In the genomic region with DNA sequence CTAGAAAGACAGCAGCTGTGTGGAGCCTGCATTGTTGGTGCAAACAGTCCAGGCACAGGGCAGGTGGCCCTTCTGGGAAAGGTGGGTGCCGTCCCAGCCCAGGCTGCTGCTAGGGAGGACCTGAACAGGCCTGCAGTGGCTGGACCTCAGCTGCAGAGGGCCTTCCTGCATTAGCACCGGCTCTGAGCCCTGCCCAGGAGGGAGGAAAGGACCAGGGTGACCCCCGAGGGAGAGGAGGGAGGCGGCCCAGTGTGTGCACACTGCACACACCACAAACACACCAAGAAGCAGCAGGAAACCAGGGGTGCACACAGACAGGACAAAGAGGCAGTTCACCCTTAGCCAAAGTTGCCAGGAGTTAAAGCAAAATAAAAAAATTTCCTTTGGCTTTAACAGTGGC, we compare ENCODE assay signal across 28 cellular contexts. TPM values are rescaled to one million over a fixed set of nuclear protein-coding genes. Genes with fewer than 3 reads are reported as not detected.
A peak's percentile ranks its signal among the peaks of the same experiment; 100 is the strongest.
DNase-seq lines count a peak whose midpoint lies in the region; ATAC-seq and TF ChIP-seq lines count a peak whose summit lies in the region.
"Had no signal": no experiment of that assay in that cellular context is flagged by ENCODE, and none has a peak within 500 bp of the region (broad histone marks: within the 10 kb centered on the region; RNA-seq: fewer than 3 reads in every experiment).

No MANE protein-coding gene starts in this region.

- no peak overlapping the region for H3K4me3 ChIP-seq in endodermal cell (ENCODE audit: low read length)
- H3K4me3 ChIP-seq: hepatocyte, left ventricle myocardium inferior, Peyer's patch, SJCRH30, stomach, transverse colon had no signal

- no peaks in the 10 kb centered on the region for H3K27me3 ChIP-seq in endodermal cell (ENCODE audit: control insufficient read depth, insufficient read depth, low read length, poor library complexity, severe bottlenecking)
- H3K27me3 ChIP-seq: foreskin keratinocyte, hepatocyte, Peyer's patch, SJCRH30, stomach, transverse colon had no signal

- H3K9me3 ChIP-seq in endodermal cell (ENCODE audit: control insufficient read depth, low read length) = no peaks in the 10 kb centered on the region
- H3K9me3 ChIP-seq: Caco-2, Peyer's patch, SJCRH30, stomach, transverse colon had no signal

- DNase-seq in activated naive CD8-positive, alpha-beta T cell treated with anti-CD3 and anti-CD28 coated beads, Interleukin-2, amount 10 ng/mL, durations not matched to agents 7 days and 5 days = no peak
- DNase-seq in activated naive CD8-positive, alpha-beta T cell treated with anti-CD3 and anti-CD28 coated beads, Interleukin-2, amount 50 U/mL, for 24 hours = no peak
- DNase-seq in endodermal cell (no peak), omental fat pad (ENCODE audit: low spot score) (no peak)
- DNase-seq in activated T-helper 2 cell treated with anti-CD3 and anti-CD28 coated beads, Interferon-gamma antibody, Interleukin-2, Interleukin-4, amounts not matched to agents 10 μg/mL and 5 μg/mL and 100 μg/mL, durations not matched to agents 14 hours and 24 hours and 36 hours (ENCODE audit: low spot score) = no peak
- DNase-seq: activated CD4-positive, alpha-beta T cell treated with anti-CD3 and anti-CD28 coated beads for 36 hours; activated T-cell treated with anti-CD3 and anti-CD28 coated beads, Interleukin-2, amount 50 U/mL, for 48 hours; Caco-2; cerebellar nuclear complex; effector CD4-positive, alpha-beta T cell; erythroblast; foreskin keratinocyte; immature natural killer cell; left ventricle myocardium inferior; natural killer cell; NCI-H1436; NCI-H510A treated with DMSO at 0.1 percent for 48 hours; NK-92 treated with Interleukin-12 subunit alpha and Interleukin-12 subunit beta, amount 100 ng/mL, for 24 hours; Peyer's patch; SJCRH30; stomach; transverse colon had no signal

- TF ChIP-seq CTCF in endodermal cell (conservative IDR thresholded peaks at IDR 0.05) (peak; percentile 24), omental fat pad (IDR thresholded peaks at IDR 0.05) (no peak)

- H3K4me3 Mint-ChIP-seq in activated naive CD8-positive, alpha-beta T cell treated with anti-CD3 and anti-CD28 coated beads, Interleukin-2, amount 10 ng/mL, durations not matched to agents 7 days and 5 days = no peak overlapping the region
- H3K4me3 Mint-ChIP-seq in activated naive CD8-positive, alpha-beta T cell treated with anti-CD3 and anti-CD28 coated beads, Interleukin-2, amount 50 U/mL, for 24 hours = no peak overlapping the region
- no peak overlapping the region for H3K4me3 Mint-ChIP-seq in endodermal cell
- H3K4me3 Mint-ChIP-seq in activated T-helper 2 cell treated with anti-CD3 and anti-CD28 coated beads, Interferon-gamma antibody, Interleukin-2, Interleukin-4, amounts not matched to agents 10 μg/mL and 5 μg/mL and 100 μg/mL, durations not matched to agents 14 hours and 24 hours and 36 hours (ENCODE audit: low read depth) = no peak overlapping the region
- H3K4me3 Mint-ChIP-seq: activated CD4-positive, alpha-beta T cell treated with anti-CD3 and anti-CD28 coated beads for 36 hours; activated naive CD4-positive, alpha-beta T cell treated with anti-CD3 and anti-CD28 coated beads, Interleukin-2, amount 50 U/mL, for 24 hours; immature natural killer cell; mesothelial cell of epicardium; natural killer cell had no signal

- H3K36me3 ChIP-seq in endodermal cell (ENCODE audit: control insufficient read depth, insufficient read depth, low read length) = peaks cover 34% of the 10 kb centered on the region

- POLR2A ChIA-PET in activated naive CD8-positive, alpha-beta T cell treated with anti-CD3 and anti-CD28 coated beads, Interleukin-2, amount 10 ng/mL, durations not matched to agents 7 days and 5 days (lab: Charles Lee) = no interaction called here

- no peak for ATAC-seq in activated naive CD8-positive, alpha-beta T cell treated with anti-CD3 and anti-CD28 coated beads, Interleukin-2, amount 10 ng/mL, durations not matched to agents 7 days and 5 days (ENCODE audit: low read depth)
- ATAC-seq in activated naive CD8-positive, alpha-beta T cell treated with anti-CD3 and anti-CD28 coated beads, Interleukin-2, amount 50 U/mL, for 24 hours = no peak
- ATAC-seq in HG02884 (IDR thresholded peaks at IDR 0.05; ENCODE audit: unreplicated experiment) (no peak), omental fat pad (ENCODE audit: low FRiP score) (no peak)
- ATAC-seq: activated CD4-positive, alpha-beta T cell treated with anti-CD3 and anti-CD28 coated beads for 36 hours; foreskin keratinocyte; natural killer cell; right cardiac atrium had no signal

- H3K27ac ChIP-seq in endodermal cell (ENCODE audit: low read depth, low read length) = no peak overlapping the region
- H3K27ac ChIP-seq: foreskin keratinocyte, hepatocyte, left ventricle myocardium inferior, parathyroid adenoma, Peyer's patch, SJCRH30, stomach, transverse colon had no signal

- WGBS in endodermal cell (ENCODE audit: insufficient coverage in 1 of 2, insufficient read length in 1 of 2), 2 experiments = 61 to 79% methylated on average over 2 to 4 of the region's 4 CpGs

- H3K4me1 Mint-ChIP-seq in activated naive CD8-positive, alpha-beta T cell treated with anti-CD3 and anti-CD28 coated beads, Interleukin-2, amount 10 ng/mL, durations not matched to agents 7 days and 5 days = no peaks in the 10 kb centered on the region
- H3K4me1 Mint-ChIP-seq in activated naive CD8-positive, alpha-beta T cell treated with anti-CD3 and anti-CD28 coated beads, Interleukin-2, amount 50 U/mL, for 24 hours = peaks cover 4% of the 10 kb centered on the region
- H3K4me1 Mint-ChIP-seq in endodermal cell = no peaks in the 10 kb centered on the region
- peaks cover 3% of the 10 kb centered on the region for H3K4me1 Mint-ChIP-seq in activated T-helper 2 cell treated with anti-CD3 and anti-CD28 coated beads, Interferon-gamma antibody, Interleukin-2, Interleukin-4, amounts not matched to agents 10 μg/mL and 5 μg/mL and 100 μg/mL, durations not matched to agents 14 hours and 24 hours and 36 hours (ENCODE audit: low read depth)
- H3K4me1 Mint-ChIP-seq: activated CD4-positive, alpha-beta T cell treated with anti-CD3 and anti-CD28 coated beads for 36 hours; activated naive CD4-positive, alpha-beta T cell treated with anti-CD3 and anti-CD28 coated beads, Interleukin-2, amount 50 U/mL, for 24 hours; mesothelial cell of epicardium had no signal

- H3K4me1 ChIP-seq in endodermal cell (ENCODE audit: control insufficient read depth, insufficient read depth, low read length) = no peaks in the 10 kb centered on the region
- H3K4me1 ChIP-seq: Caco-2, foreskin keratinocyte, left ventricle myocardium inferior, parathyroid adenoma, Peyer's patch, SJCRH30 had no signal

- H3K27me3 Mint-ChIP-seq in activated naive CD8-positive, alpha-beta T cell treated with anti-CD3 and anti-CD28 coated beads, Interleukin-2, amount 10 ng/mL, durations not matched to agents 7 days and 5 days = no peaks in the 10 kb centered on the region
- H3K27me3 Mint-ChIP-seq in activated naive CD8-positive, alpha-beta T cell treated with anti-CD3 and anti-CD28 coated beads, Interleukin-2, amount 50 U/mL, for 24 hours = no peaks in the 10 kb centered on the region
- no peaks in the 10 kb centered on the region for H3K27me3 Mint-ChIP-seq in endodermal cell (ENCODE audit: insufficient read depth)
- no peaks in the 10 kb centered on the region for H3K27me3 Mint-ChIP-seq in activated T-helper 2 cell treated with anti-CD3 and anti-CD28 coated beads, Interferon-gamma antibody, Interleukin-2, Interleukin-4, amounts not matched to agents 10 μg/mL and 5 μg/mL and 100 μg/mL, durations not matched to agents 14 hours and 24 hours and 36 hours (ENCODE audit: low read depth)
- H3K27me3 Mint-ChIP-seq: activated CD4-positive, alpha-beta T cell treated with anti-CD3 and anti-CD28 coated beads for 36 hours; activated naive CD4-positive, alpha-beta T cell treated with anti-CD3 and anti-CD28 coated beads, Interleukin-2, amount 50 U/mL, for 24 hours had no signal

- H3K9ac ChIP-seq in endodermal cell (ENCODE audit: extremely low read depth, low read length, poor library complexity, severe bottlenecking) = no peak overlapping the region
- H3K9ac ChIP-seq: parathyroid adenoma had no signal

- H3K27ac Mint-ChIP-seq in activated naive CD8-positive, alpha-beta T cell treated with anti-CD3 and anti-CD28 coated beads, Interleukin-2, amount 10 ng/mL, durations not matched to agents 7 days and 5 days = peak overlapping the region; percentile 80
- no peak overlapping the region for H3K27ac Mint-ChIP-seq in activated naive CD8-positive, alpha-beta T cell treated with anti-CD3 and anti-CD28 coated beads, Interleukin-2, amount 50 U/mL, for 24 hours
- H3K27ac Mint-ChIP-seq in endodermal cell = no peak overlapping the region
- no peak overlapping the region for H3K27ac Mint-ChIP-seq in activated T-helper 2 cell treated with anti-CD3 and anti-CD28 coated beads, Interferon-gamma antibody, Interleukin-2, Interleukin-4, amounts not matched to agents 10 μg/mL and 5 μg/mL and 100 μg/mL, durations not matched to agents 14 hours and 24 hours and 36 hours
- H3K27ac Mint-ChIP-seq: activated CD4-positive, alpha-beta T cell treated with anti-CD3 and anti-CD28 coated beads for 36 hours; activated naive CD4-positive, alpha-beta T cell treated with anti-CD3 and anti-CD28 coated beads, Interleukin-2, amount 50 U/mL, for 24 hours; immature natural killer cell; mesothelial cell of epicardium had no signal

- no peaks in the 10 kb centered on the region for H3K9me3 Mint-ChIP-seq in activated naive CD8-positive, alpha-beta T cell treated with anti-CD3 and anti-CD28 coated beads, Interleukin-2, amount 10 ng/mL, durations not matched to agents 7 days and 5 days
- H3K9me3 Mint-ChIP-seq in activated naive CD8-positive, alpha-beta T cell treated with anti-CD3 and anti-CD28 coated beads, Interleukin-2, amount 50 U/mL, for 24 hours = peaks cover 6% of the 10 kb centered on the region
- no peaks in the 10 kb centered on the region for H3K9me3 Mint-ChIP-seq in endodermal cell
- no peaks in the 10 kb centered on the region for H3K9me3 Mint-ChIP-seq in activated T-helper 2 cell treated with anti-CD3 and anti-CD28 coated beads, Interferon-gamma antibody, Interleukin-2, Interleukin-4, amounts not matched to agents 10 μg/mL and 5 μg/mL and 100 μg/mL, durations not matched to agents 14 hours and 24 hours and 36 hours
- H3K9me3 Mint-ChIP-seq: activated naive CD4-positive, alpha-beta T cell treated with anti-CD3 and anti-CD28 coated beads, Interleukin-2, amount 50 U/mL, for 24 hours; mesothelial cell of epicardium; natural killer cell had no signal

- intact Hi-C loops in activated T-helper 2 cell treated with anti-CD3 and anti-CD28 coated beads, Interferon-gamma antibody, Interleukin-2, Interleukin-4, amounts not matched to agents 10 μg/mL and 5 μg/mL and 100 μg/mL, durations not matched to agents 14 hours and 24 hours and 36 hours (cut with micrococcal nuclease) = no loop called here

- peaks cover 43% of the 10 kb centered on the region for H3K36me3 Mint-ChIP-seq in activated naive CD8-positive, alpha-beta T cell treated with anti-CD3 and anti-CD28 coated beads, Interleukin-2, amount 10 ng/mL, durations not matched to agents 7 days and 5 days
- H3K36me3 Mint-ChIP-seq in activated naive CD8-positive, alpha-beta T cell treated with anti-CD3 and anti-CD28 coated beads, Interleukin-2, amount 50 U/mL, for 24 hours (ENCODE audit: low read depth) = peaks cover 27% of the 10 kb centered on the region
- peaks cover 53% of the 10 kb centered on the region for H3K36me3 Mint-ChIP-seq in endodermal cell (ENCODE audit: low read depth)
- peaks cover 47% of the 10 kb centered on the region for H3K36me3 Mint-ChIP-seq in activated T-helper 2 cell treated with anti-CD3 and anti-CD28 coated beads, Interferon-gamma antibody, Interleukin-2, Interleukin-4, amounts not matched to agents 10 μg/mL and 5 μg/mL and 100 μg/mL, durations not matched to agents 14 hours and 24 hours and 36 hours (ENCODE audit: low read depth)
- H3K36me3 Mint-ChIP-seq: natural killer cell had no signal

RNA-seq across cellular contexts. Expression of a gene that starts 8.0 kb away (rescaled TPM):
- 10 to 100 TPM; 34.3 to 41.8 TPM for total RNA-seq in activated naive CD8-positive, alpha-beta T cell treated with anti-CD3 and anti-CD28 coated beads, Interleukin-2, amount 10 ng/mL, durations not matched to agents 7 days and 5 days
- total RNA-seq in endodermal cell = 10 to 100 TPM; 60.2 to 64.3 TPM
- 34.9 TPM for polyA plus RNA-seq in endodermal cell (2013, experiment 1 of 2)
- 37.3 TPM for polyA plus RNA-seq in endodermal cell (2013, experiment 2 of 2)
- 78.6 and 80.7 TPM in 2 replicates for total RNA-seq in activated T-helper 2 cell treated with anti-CD3 and anti-CD28 coated beads, Interferon-gamma antibody, Interleukin-2, Interleukin-4, amounts not matched to agents 10 μg/mL and 5 μg/mL and 100 μg/mL, durations not matched to agents 14 hours and 24 hours and 36 hours
- 10 to 100 TPM; 15.1 to 34.2 (median 19.3) TPM for total RNA-seq in omental fat pad

RNA-seq across cellular contexts. Expression of a gene that starts 15.3 kb away (rescaled TPM):
- total RNA-seq in activated naive CD8-positive, alpha-beta T cell treated with anti-CD3 and anti-CD28 coated beads, Interleukin-2, amount 10 ng/mL, durations not matched to agents 7 days and 5 days = 10 to 100 TPM; 26.6 to 29.2 TPM
- 10 to 100 TPM; 26.7 to 27.0 TPM for total RNA-seq in endodermal cell
- polyA plus RNA-seq in endodermal cell (2013, experiment 1 of 2) = 19.2 TPM
- polyA plus RNA-seq in endodermal cell (2013, experiment 2 of 2) = 22.2 TPM
- 19.1 and 23.2 TPM in 2 replicates for total RNA-seq in activated T-helper 2 cell treated with anti-CD3 and anti-CD28 coated beads, Interferon-gamma antibody, Interleukin-2, Interleukin-4, amounts not matched to agents 10 μg/mL and 5 μg/mL and 100 μg/mL, durations not matched to agents 14 hours and 24 hours and 36 hours
- 10 to 100 TPM; 22.6 to 91.4 (median 31.9) TPM for total RNA-seq in omental fat pad

RNA-seq across cellular contexts. Expression of a gene that starts 15.5 kb away (rescaled TPM):
- 100 to 1,000 TPM; 168 TPM for total RNA-seq in activated naive CD8-positive, alpha-beta T cell treated with anti-CD3 and anti-CD28 coated beads, Interleukin-2, amount 10 ng/mL, durations not matched to agents 7 days and 5 days
- total RNA-seq in endodermal cell (100 to 1,000 TPM; 165 to 212 TPM), omental fat pad (10 to 100 TPM; 15.8 to 60.8 (median 27.1) TPM)
- 85.3 TPM for polyA plus RNA-seq in endodermal cell (2013, experiment 1 of 2)
- 81.7 TPM for polyA plus RNA-seq in endodermal cell (2013, experiment 2 of 2)
- total RNA-seq in activated T-helper 2 cell treated with anti-CD3 and anti-CD28 coated beads, Interferon-gamma antibody, Interleukin-2, Interleukin-4, amounts not matched to agents 10 μg/mL and 5 μg/mL and 100 μg/mL, durations not matched to agents 14 hours and 24 hours and 36 hours = 152 and 159 TPM in 2 replicates

RNA-seq across cellular contexts. Expression of a gene that starts 59.0 kb away (rescaled TPM):
- total RNA-seq in activated naive CD8-positive, alpha-beta T cell treated with anti-CD3 and anti-CD28 coated beads, Interleukin-2, amount 10 ng/mL, durations not matched to agents 7 days and 5 days = 10 to 100 TPM; 90.3 to 92.9 TPM
- total RNA-seq in endodermal cell (10 to 100 TPM; 87.8 to 88.5 TPM), omental fat pad (100 to 1,000 TPM in 1 of 4 donors, 10 to 100 TPM in 3; 69.0 to 187 (median 76.7) TPM)
- polyA plus RNA-seq in endodermal cell (2013, experiment 1 of 2) = 58.3 TPM
- polyA plus RNA-seq in endodermal cell (2013, experiment 2 of 2) = 56.1 TPM
- total RNA-seq in activated T-helper 2 cell treated with anti-CD3 and anti-CD28 coated beads, Interferon-gamma antibody, Interleukin-2, Interleukin-4, amounts not matched to agents 10 μg/mL and 5 μg/mL and 100 μg/mL, durations not matched to agents 14 hours and 24 hours and 36 hours = 143 and 152 TPM in 2 replicates
